Comparison of ENCODE assay signal across 8 cellular contexts in genomic region chr13:112588490-112589297, GRCh38. TPM values are rescaled to one million over a fixed set of nuclear protein-coding genes. Genes with fewer than 3 reads are reported as not detected.
DNase-seq lines count a peak whose midpoint lies in the region; ATAC-seq and TF ChIP-seq lines count a peak whose summit lies in the region.

No MANE protein-coding gene starts in this region.

- no peaks in the 10 kb centered on the region for H3K27me3 Mint-ChIP-seq in activated T-cell treated with anti-CD3 and anti-CD28 coated beads, Interleukin-2, amount 50 U/mL, for 24 hours

- H3K4me3 ChIP-seq in RWPE2 (ENCODE audit: severe bottlenecking) (peak overlapping the region; percentile 93), prostate gland (peak overlapping the region; percentile 95 to 96)

- H3K27ac ChIP-seq in RWPE2 (ENCODE audit: poor library complexity, severe bottlenecking) (peak overlapping the region; percentile 91), prostate gland (peak overlapping the region; percentile 83 to 91)

- peaks cover 26% of the 10 kb centered on the region for H3K36me3 Mint-ChIP-seq in activated T-cell treated with anti-CD3 and anti-CD28 coated beads, Interleukin-2, amount 50 U/mL, for 24 hours (ENCODE audit: low read depth)

- H3K9me3 ChIP-seq in RWPE2 (ENCODE audit: severe bottlenecking) (no peaks in the 10 kb centered on the region), prostate gland (no peaks in the 10 kb centered on the region)

- TF ChIP-seq POLR2A in erythroblast (IDR thresholded peaks at IDR 0.05; ENCODE audit: low read length) (no peak), prostate gland (IDR thresholded peaks at IDR 0.05) (no peak), GM18505 (IDR thresholded peaks at IDR 0.05; ENCODE audit: borderline replicate concordance, extremely low read depth, insufficient read depth, insufficient read length) (no peak)

- peaks cover 35% of the 10 kb centered on the region for H3K4me1 Mint-ChIP-seq in activated T-cell treated with anti-CD3 and anti-CD28 coated beads, Interleukin-2, amount 50 U/mL, for 24 hours (ENCODE audit: low read depth)

- TF ChIP-seq CTCF in RWPE2 (IDR thresholded peaks at IDR 0.05; ENCODE audit: poor library complexity, severe bottlenecking): no peak
- TF ChIP-seq CTCF in prostate gland (IDR thresholded peaks at IDR 0.05): no peak

- no peak for DNase-seq in activated T-cell treated with anti-CD3 and anti-CD28 coated beads, Interleukin-2, amount 50 U/mL, for 24 hours
- no peak for DNase-seq in activated T-cell treated with anti-CD3 and anti-CD28 coated beads, Interleukin-2, amount 50 U/mL, for 1 hour
- no peak for DNase-seq in RWPE2 (ENCODE audit: low spot score)
- DNase-seq in erythroblast (lab: John Stamatoyannopoulos, UW): peak; percentile 65 to 77
- DNase-seq in prostate gland (ENCODE audit: low spot score): no peak
- DNase-seq in effector CD8-positive, alpha-beta T cell (lab: John Stamatoyannopoulos, UW): no peak

- H3K27ac Mint-ChIP-seq in activated T-cell treated with anti-CD3 and anti-CD28 coated beads, Interleukin-2, amount 50 U/mL, for 24 hours: peak overlapping the region; percentile 96

- no peaks in the 10 kb centered on the region for H3K9me3 Mint-ChIP-seq in activated T-cell treated with anti-CD3 and anti-CD28 coated beads, Interleukin-2, amount 50 U/mL, for 24 hours

- H3K4me1 ChIP-seq in RWPE2 (ENCODE audit: insufficient read depth, poor library complexity, severe bottlenecking) (peaks cover 6% of the 10 kb centered on the region), prostate gland (replicated peaks) (peaks cover 9% of the 10 kb centered on the region)

- H3K27me3 ChIP-seq in RWPE2 (ENCODE audit: insufficient read depth, poor library complexity, severe bottlenecking) (no peaks in the 10 kb centered on the region), prostate gland (replicated peaks; ENCODE audit: insufficient read depth) (no peaks in the 10 kb centered on the region)

- peaks cover 8% of the 10 kb centered on the region; the same call in 1 of the 2 replicates for H3K36me3 ChIP-seq in RWPE2 (ENCODE audit: low read depth)
- H3K36me3 ChIP-seq in prostate gland: no peaks in the 10 kb centered on the region

- WGBS in prostate gland: 66% methylated on average over 33 of the region's 33 CpGs

- intact Hi-C loops in prostate gland (cut with DNase I): no loop called here

- H3K4me3 Mint-ChIP-seq in activated T-cell treated with anti-CD3 and anti-CD28 coated beads, Interleukin-2, amount 50 U/mL, for 24 hours: peak overlapping the region; percentile 95

- ATAC-seq in RWPE2 (ENCODE audit: low read depth): no peak
- no peak for ATAC-seq in GM18505 (IDR thresholded peaks at IDR 0.05; ENCODE audit: unreplicated experiment)
- ATAC-seq in GM21390 (IDR thresholded peaks at IDR 0.05; ENCODE audit: unreplicated experiment): no peak

RNA-seq across cellular contexts. Expression of gene TUBGCP3, which starts 0.7 kb away (rescaled TPM):
- total RNA-seq in prostate gland: 10 to 100 TPM; 19.7 to 37.5 TPM

Comparison
In these comparisons a context has a peak if more than half of its experiments do, and no peak if none do; other contexts are left out.
1. DNase-seq: peak in erythroblast (2 of 2); none in activated T-cell treated with anti-CD3 and anti-CD28 coated beads, Interleukin-2, amount 50 U/mL, for 24 hours (single experiment), activated T-cell treated with anti-CD3 and anti-CD28 coated beads, Interleukin-2, amount 50 U/mL, for 1 hour (single experiment), RWPE2 (single experiment), prostate gland (single experiment) and effector CD8-positive, alpha-beta T cell (single experiment).